14 cellular contexts compared by ENCODE assay signal in genomic region chr9:130769004-130769403, GRCh38.
"Had no signal": no experiment of that assay in that cellular context is flagged by ENCODE, and none has a peak within 500 bp of the region (broad histone marks: within the 10 kb centered on the region; RNA-seq: fewer than 3 reads in every experiment).

No MANE protein-coding gene starts in this region.

- H3K27ac Mint-ChIP-seq: activated naive CD8-positive, alpha-beta T cell treated with anti-CD3 and anti-CD28 coated beads for 36 hours; activated T-helper 1 cell treated with anti-CD3 and anti-CD28 coated beads, Interleukin-12 subunit alpha, Interleukin-12 subunit beta, Interleukin-2, Interleukin-4 antibody, amounts not matched to agents 30 ng/mL and 10 ng/mL and 1 ng/mL, durations not matched to agents 14 hours and 24 hours and 36 hours; stimulated activated naive CD8-positive, alpha-beta T cell treated with anti-CD3 and anti-CD28 coated beads, Interleukin-15, Interleukin-2, amounts not matched to agents 100 ng/mL and 50 ng/mL, for 24 hours had no signal

- H3K36me3 ChIP-seq: right atrium auricular region had no signal

- H3K27me3 ChIP-seq: right atrium auricular region had no signal

- H3K27me3 Mint-ChIP-seq: activated naive CD8-positive, alpha-beta T cell treated with anti-CD3 and anti-CD28 coated beads for 36 hours; brain; naive thymus-derived CD8-positive, alpha-beta T cell; stimulated activated naive CD8-positive, alpha-beta T cell treated with anti-CD3 and anti-CD28 coated beads, Interleukin-15, Interleukin-2, amounts not matched to agents 100 ng/mL and 50 ng/mL, for 24 hours had no signal

- H3K9me3 Mint-ChIP-seq: activated naive CD8-positive, alpha-beta T cell treated with anti-CD3 and anti-CD28 coated beads for 36 hours; activated T-helper 1 cell treated with anti-CD3 and anti-CD28 coated beads, Interleukin-12 subunit alpha, Interleukin-12 subunit beta, Interleukin-2, Interleukin-4 antibody, amounts not matched to agents 30 ng/mL and 10 ng/mL and 1 ng/mL, durations not matched to agents 14 hours and 24 hours and 36 hours; naive thymus-derived CD8-positive, alpha-beta T cell; stimulated activated naive CD8-positive, alpha-beta T cell treated with anti-CD3 and anti-CD28 coated beads, Interleukin-15, Interleukin-2, amounts not matched to agents 100 ng/mL and 50 ng/mL, for 24 hours had no signal

- H3K36me3 Mint-ChIP-seq: naive thymus-derived CD8-positive, alpha-beta T cell had no signal

- H3K9me3 ChIP-seq: right atrium auricular region had no signal

- H3K4me3 Mint-ChIP-seq: activated naive CD8-positive, alpha-beta T cell treated with anti-CD3 and anti-CD28 coated beads for 36 hours; activated T-helper 1 cell treated with anti-CD3 and anti-CD28 coated beads, Interleukin-12 subunit alpha, Interleukin-12 subunit beta, Interleukin-2, Interleukin-4 antibody, amounts not matched to agents 30 ng/mL and 10 ng/mL and 1 ng/mL, durations not matched to agents 14 hours and 24 hours and 36 hours; brain; naive thymus-derived CD8-positive, alpha-beta T cell; stimulated activated naive CD8-positive, alpha-beta T cell treated with anti-CD3 and anti-CD28 coated beads, Interleukin-15, Interleukin-2, amounts not matched to agents 100 ng/mL and 50 ng/mL, for 24 hours had no signal

- H3K27ac ChIP-seq: coronary artery, epithelial cell of prostate, right atrium auricular region had no signal

- DNase-seq: activated naive CD8-positive, alpha-beta T cell treated with anti-CD3 and anti-CD28 coated beads for 36 hours; central memory CD4-positive, alpha-beta T cell; effector memory CD4-positive, alpha-beta T cell; foreskin melanocyte; left cardiac atrium; naive thymus-derived CD8-positive, alpha-beta T cell had no signal

- H3K4me3 ChIP-seq: coronary artery, lung, right atrium auricular region had no signal

- ATAC-seq: activated CD4-positive, CD25-positive, alpha-beta regulatory T cell treated with anti-CD3 and anti-CD28 coated beads, Interleukin-2, amount 50 U/mL, for 24 hours; naive thymus-derived CD8-positive, alpha-beta T cell had no signal
